21 cellular contexts compared by ENCODE assay signal in genomic region chrX:134239016-134239415, GRCh38. TPM values are rescaled to one million over a fixed set of nuclear protein-coding genes. Genes with fewer than 3 reads are reported as not detected.
DNase-seq lines count a peak whose midpoint lies in the region; ATAC-seq and TF ChIP-seq lines count a peak whose summit lies in the region.
"Had no signal": no experiment of that assay in that cellular context is flagged by ENCODE, and none has a peak within 500 bp of the region (broad histone marks: within the 10 kb centered on the region; RNA-seq: fewer than 3 reads in every experiment).

No MANE protein-coding gene starts in this region.

- H3K4me3 Mint-ChIP-seq in H9, result peak overlapping the region in 1 of 2 experiments; percentile 81; a peak in 3 of 5 replicates
- H3K4me3 Mint-ChIP-seq in endothelial cell (ENCODE audit: unreplicated experiment), result no peak overlapping the region
- H3K4me3 Mint-ChIP-seq: B cell, IgD-negative memory B cell had no signal

- H3K36me3 Mint-ChIP-seq in H9 (ENCODE audit: insufficient read depth in 1 of 3, low read depth in 3 of 3) (no peaks in the 10 kb centered on the region; a peak in 1 of 7 replicates), endothelial cell (ENCODE audit: low read depth, unreplicated experiment) (no peaks in the 10 kb centered on the region)
- H3K36me3 Mint-ChIP-seq: IgD-negative memory B cell had no signal

- H3K4me3 ChIP-seq in neuron (ENCODE audit: low read length), result peak overlapping the region; percentile 18
- H3K4me3 ChIP-seq: GM12878 had no signal

- H3K4me1 ChIP-seq in H9 (ENCODE audit: insufficient read depth, low read length) (peaks cover 8% of the 10 kb centered on the region; the same call in 1 of the 2 replicates), neuron (ENCODE audit: insufficient read depth, low read length) (peaks cover 36% of the 10 kb centered on the region)

- no peak overlapping the region for H3T11ph ChIP-seq in H9 (ENCODE audit: low read length)

- TF ChIP-seq CTCF in H9 (conservative IDR thresholded peaks at IDR 0.05), result no peak
- no peak for TF ChIP-seq CTCF in VCaP (conservative IDR thresholded peaks at IDR 0.05)
- TF ChIP-seq CTCF in endothelial cell (IDR thresholded peaks at IDR 0.05; ENCODE audit: unreplicated experiment), result no peak

- H2BK12ac ChIP-seq in H9 (ENCODE audit: insufficient read length, low read depth, low read length), result no peak overlapping the region

- H2AFZ ChIP-seq in H9 (ENCODE audit: low read length), result no peak overlapping the region
- H2AFZ ChIP-seq in neuron (ENCODE audit: low read depth, low read length), result no peak overlapping the region

- no peak overlapping the region for H4K5ac ChIP-seq in H9 (ENCODE audit: insufficient read length, low read depth, low read length)

- H2BK120ac ChIP-seq in H9 (ENCODE audit: low read depth, low read length, poor library complexity, severe bottlenecking), result no peak overlapping the region

- H3K27me3 Mint-ChIP-seq in H9 (ENCODE audit: low read depth), result peaks cover 4% of the 10 kb centered on the region; the same call in 1 of the 2 replicates
- peaks cover 1% of the 10 kb centered on the region for H3K27me3 Mint-ChIP-seq in endothelial cell (ENCODE audit: unreplicated experiment)

- H3K14ac ChIP-seq in H9 (ENCODE audit: insufficient read depth, low read length), result no peak overlapping the region

- H3K56ac ChIP-seq in H9 (ENCODE audit: insufficient read length, low read depth, low read length), result no peak overlapping the region

- H3K27ac Mint-ChIP-seq in H9 (peak overlapping the region in 1 of 3 experiments; percentile 79; a peak in 3 of 7 replicates), endothelial cell (ENCODE audit: unreplicated experiment) (peak overlapping the region; percentile 10)
- H3K27ac Mint-ChIP-seq: B cell, IgD-negative memory B cell had no signal

- no peak overlapping the region for H3K9ac ChIP-seq in H9 (ENCODE audit: extremely low read depth, insufficient read length, low read length)
- H3K9ac ChIP-seq: SK-N-SH had no signal

- no peak overlapping the region for H2BK15ac ChIP-seq in H9 (ENCODE audit: low read depth, low read length)

- H3K23ac ChIP-seq in H9 (ENCODE audit: insufficient read length, low read depth, low read length), result no peak overlapping the region

- no peak overlapping the region for H2BK20ac ChIP-seq in H9 (ENCODE audit: low read depth, low read length, poor library complexity, severe bottlenecking)

- no peak overlapping the region for H4K8ac ChIP-seq in H9 (replicated peaks; ENCODE audit: insufficient read length, low read depth, low read length)

- no peaks in the 10 kb centered on the region for H3K79me2 ChIP-seq in H9 (ENCODE audit: insufficient read depth, low read length)

- H3K18ac ChIP-seq in H9 (ENCODE audit: insufficient read length, low read depth, low read length), result no peak overlapping the region

- no peaks in the 10 kb centered on the region for H3K27me3 ChIP-seq in H9 (ENCODE audit: insufficient read depth, low read length)
- no peaks in the 10 kb centered on the region for H3K27me3 ChIP-seq in neuron (ENCODE audit: insufficient read depth, low read length)

- H3K9me3 ChIP-seq in H9 (ENCODE audit: control insufficient read depth, low read depth, low read length) (no peaks in the 10 kb centered on the region), neuron (ENCODE audit: low read length) (no peaks in the 10 kb centered on the region)
- H3K9me3 ChIP-seq: SK-N-SH had no signal

- no peak overlapping the region for H4K91ac ChIP-seq in H9 (ENCODE audit: insufficient read length, low read depth, low read length)

- H3K36me3 ChIP-seq in neuron (ENCODE audit: insufficient read depth, low read length), result no peaks in the 10 kb centered on the region

- H3K79me1 ChIP-seq in H9 (ENCODE audit: insufficient read depth, low read depth, low read length, poor library complexity, severe bottlenecking), result no peaks in the 10 kb centered on the region

- no peak for ATAC-seq in HG02610 (IDR thresholded peaks at IDR 0.05; ENCODE audit: unreplicated experiment)
- ATAC-seq: GM12878 had no signal

- no peak overlapping the region for H3K4ac ChIP-seq in H9 (ENCODE audit: low read depth, low read length)

- DNase-seq in H9 (no peak), endothelial cell (ENCODE audit: low spot score) (no peak), NCI-H510A treated with DMSO at 0.1 percent for 48 hours (lab: John Stamatoyannopoulos, UW) (no peak), ecto neural progenitor cell (ENCODE audit: low spot score) (no peak)
- DNase-seq: DMS79 treated with DMSO at 0.1 percent for 48 hours, HCEC 1CT, NCI-H1105, NCI-H146, NCI-H2029, NCI-H2227 treated with DMSO at 0.1 percent for 48 hours, NCI-H524 treated with DMSO at 0.1 percent for 48 hours, NCI-H82, RPMI8226, SHP77 treated with DMSO at 0.1 percent for 48 hours, SK-N-SH had no signal

- H3K4me1 Mint-ChIP-seq in H9 (peaks cover 27 to 46% of the 10 kb centered on the region in 2 experiments), endothelial cell (ENCODE audit: unreplicated experiment) (peaks cover 24% of the 10 kb centered on the region)
- H3K4me1 Mint-ChIP-seq: B cell had no signal

- H4K20me1 ChIP-seq in H9 (ENCODE audit: control insufficient read depth, insufficient read depth, insufficient read length), result no peaks in the 10 kb centered on the region

- H3K9me3 Mint-ChIP-seq in H9 (peaks cover 0 to 29% of the 10 kb centered on the region in 2 experiments; a peak in 2 of 5 replicates), endothelial cell (ENCODE audit: unreplicated experiment) (no peaks in the 10 kb centered on the region)
- H3K9me3 Mint-ChIP-seq: IgD-negative memory B cell had no signal

- no peak overlapping the region for H2BK5ac ChIP-seq in H9 (ENCODE audit: insufficient read length, low read length)

- WGBS in H9 (ENCODE audit: extremely low coverage, insufficient read length, low lambda C conversion rate), result no CpG with 5 or more reads among the region's 1 CpG

- H2AK5ac ChIP-seq in H9 (ENCODE audit: insufficient read length, low read length), result no peak overlapping the region

- peak overlapping the region; percentile 33 for H3K4me2 ChIP-seq in H9 (ENCODE audit: insufficient read depth, insufficient read length, low read length)
- H3K4me2 ChIP-seq: SK-N-SH had no signal

- peaks cover 4% of the 10 kb centered on the region for H3K23me2 ChIP-seq in H9 (ENCODE audit: insufficient read length, low read depth, low read length, poor library complexity, severe bottlenecking)

- H3K27ac ChIP-seq in H9 (ENCODE audit: insufficient read length, low read depth, low read length), result no peak overlapping the region
- peak overlapping the region; percentile 42 for H3K27ac ChIP-seq in VCaP

RNA-seq across cellular contexts. Expression of gene CCDC160, which starts 2.0 kb away (rescaled TPM):
- 0.97 and 1.2 TPM in 2 replicates for total RNA-seq in H9 (2021)
- 2.2 TPM for total RNA-seq in endothelial cell (ENCODE audit: unreplicated experiment)
- total RNA-seq: B cell, GM12878 had no signal
